ENCODE assay signal across 35 cellular contexts in genomic region chr12:42031847-42032564, GRCh38.
"Had no signal": no experiment of that assay in that cellular context is flagged by ENCODE, and none has a peak within 500 bp of the region (broad histone marks: within the 10 kb centered on the region; RNA-seq: fewer than 3 reads in every experiment).

No MANE protein-coding gene starts in this region.

- H3K36me3 ChIP-seq: MG63 had no signal

- H3K4me3 ChIP-seq: MG63 had no signal

- H3K27ac ChIP-seq: KMS-11 had no signal

- H3K9ac ChIP-seq: KMS-11 had no signal

- H3K9me3 ChIP-seq: MG63 had no signal

- DNase-seq: Karpas-422, Kasumi-1, KBM-7, KG1, MG63, MM.1S, MV-4-11, NCI-H1048, NCI-H1092, NCI-H1092 treated with DMSO at 0.1 percent for 48 hours, NCI-H1105, NCI-H1105 treated with DMSO at 0.1 percent for 48 hours, NCI-H1417, NCI-H1417 treated with DMSO at 0.1 percent for 48 hours, NCI-H1436, NCI-H1436 treated with DMSO at 0.1 percent for 48 hours, NCI-H146, NCI-H1694, NCI-H1694 treated with DMSO at 0.1 percent for 48 hours, NCI-H187, NCI-H187 treated with DMSO at 0.1 percent for 48 hours, NCI-H1930, NCI-H2029, NCI-H2029 treated with DMSO at 0.1 percent for 48 hours, NCI-H2081, NCI-H2081 treated with DMSO at 0.1 percent for 48 hours, NCI-H2107, NCI-H2171, NCI-H2171 treated with DMSO at 0.1 percent for 48 hours, NCI-H2227 treated with DMSO at 0.1 percent for 48 hours, NCI-H226, NCI-H345, NCI-H446, NCI-H446 treated with DMSO at 0.1 percent for 48 hours had no signal

- H3K27me3 ChIP-seq: MG63 had no signal

- H3K4me2 ChIP-seq: KMS-11 had no signal
